ENCODE assay signal across 16 cellular contexts in genomic region chr7:159033473-159033825, GRCh38.
DNase-seq lines count a peak whose midpoint lies in the region; ATAC-seq and TF ChIP-seq lines count a peak whose summit lies in the region.
"Had no signal": no experiment of that assay in that cellular context is flagged by ENCODE, and none has a peak within 500 bp of the region (broad histone marks: within the 10 kb centered on the region; RNA-seq: fewer than 3 reads in every experiment).

No MANE protein-coding gene starts in this region.

- no peaks in the 10 kb centered on the region for H3K27me3 ChIP-seq in right atrium auricular region
- no peaks in the 10 kb centered on the region for H3K27me3 ChIP-seq in tibial artery

- DNase-seq in right atrium auricular region (ENCODE audit: low spot score): peak; percentile 49
- DNase-seq in left ventricle myocardium superior: no peak
- DNase-seq in mesenteric fat pad (ENCODE audit: low spot score): peak; percentile 6
- DNase-seq in putamen (ENCODE audit: low spot score): peak; percentile 39
- DNase-seq in tibial artery: no peak
- no peak for DNase-seq in DMS53 (lab: John Stamatoyannopoulos, UW)
- DNase-seq: Calu3, GM23248, HCEC 1CT, IMR-90 had no signal

- H3K27ac ChIP-seq in right atrium auricular region: no peak overlapping the region
- peak overlapping the region; percentile 87 to 95 for H3K27ac ChIP-seq in tibial artery
- H3K27ac ChIP-seq: 22Rv1; A549; BLaER1 treated with 17β-estradiol and CSF1 and Interleukin-3, amounts not matched to agents 10 nM and 100 nM; GM23248 had no signal

- no peak overlapping the region for H3K4me3 ChIP-seq in right atrium auricular region
- no peak overlapping the region for H3K4me3 ChIP-seq in tibial artery
- H3K4me3 ChIP-seq: A549; BLaER1 treated with 17β-estradiol and CSF1 and Interleukin-3, amounts not matched to agents 10 nM and 100 nM; GM23248 had no signal

- peaks cover 0 to 24% of the 10 kb centered on the region in 2 donors for H3K4me1 ChIP-seq in right atrium auricular region
- H3K4me1 ChIP-seq in tibial artery: peaks cover 0 to 36% (median 17%) of the 10 kb centered on the region in 4 donors

- no peak for ATAC-seq in left ventricle myocardium superior
- ATAC-seq in HG03439 (IDR thresholded peaks at IDR 0.05; ENCODE audit: unreplicated experiment): no peak
- no peak for ATAC-seq in HG02870 (IDR thresholded peaks at IDR 0.05; ENCODE audit: unreplicated experiment)
- ATAC-seq: A549; CD8-positive, alpha-beta T cell had no signal

- H3K9me3 ChIP-seq in right atrium auricular region: no peaks in the 10 kb centered on the region
- H3K9me3 ChIP-seq in tibial artery: no peaks in the 10 kb centered on the region
- H3K9me3 ChIP-seq: A549; BLaER1 treated with 17β-estradiol and CSF1 and Interleukin-3, amounts not matched to agents 10 nM and 100 nM had no signal

- TF ChIP-seq CTCF in right atrium auricular region (IDR thresholded peaks at IDR 0.05) (no peak), tibial artery (IDR thresholded peaks at IDR 0.05) (no peak)

- intact Hi-C loops in left ventricle myocardium superior (cut with micrococcal nuclease): no loop called here
- intact Hi-C loops in tibial artery (cut with DNase I; ENCODE audit: low total_unique reads): loop anchor here (5.0 to 10.0 kb wide), 2 partner anchors 64 to 111 kb away; partner anchors contain the start of gene VIPR2

- peaks cover 10% of the 10 kb centered on the region for H3K36me3 ChIP-seq in right atrium auricular region
- H3K36me3 ChIP-seq in tibial artery: peaks cover 0 to 30% (median 13%) of the 10 kb centered on the region in 3 donors
- H3K36me3 ChIP-seq: BLaER1 treated with 17β-estradiol and CSF1 and Interleukin-3, amounts not matched to agents 10 nM and 100 nM had no signal

Comparison
In these comparisons a context has a peak if more than half of its experiments do, and no peak if none do; other contexts are left out.
1. DNase-seq: peak in right atrium auricular region (single experiment), mesenteric fat pad (single experiment) and putamen (single experiment); none in left ventricle myocardium superior (single experiment), tibial artery (0 of 2) and DMS53 (single experiment).
2. H3K27ac ChIP-seq: peak in tibial artery (2 of 2); none in right atrium auricular region (0 of 2).